In genomic region chr2:60551241-60552095, GRCh38 we compare ENCODE assay signal across 8 cellular contexts. TPM values are rescaled to one million over a fixed set of nuclear protein-coding genes. Genes with fewer than 3 reads are reported as not detected.
DNase-seq lines count a peak whose midpoint lies in the region; ATAC-seq and TF ChIP-seq lines count a peak whose summit lies in the region.

No MANE protein-coding gene starts in this region.

- H3K36me3 Mint-ChIP-seq in CD4-positive, CD25-positive, alpha-beta regulatory T cell = no peaks in the 10 kb centered on the region

- no peak for TF ChIP-seq POLR2A in ovary (IDR thresholded peaks at IDR 0.05)

- CTCF ChIA-PET in HEK293T (lab: Yijun Ruan, JAX) = interaction anchor here (1.6 to 1.7 kb wide), 2 partner anchors 9 to 15 kb away, joined by 5 to 9 read pairs; no protein-coding TSS in a partner anchor

- ATAC-seq in CD4-positive, CD25-positive, alpha-beta regulatory T cell (ENCODE audit: low read depth in 2 of 2) = no peak
- ATAC-seq in GM21447 (IDR thresholded peaks at IDR 0.05; ENCODE audit: unreplicated experiment) (no peak), GM21360 (IDR thresholded peaks at IDR 0.05; ENCODE audit: unreplicated experiment) (no peak)

- H3K36me3 ChIP-seq in CD4-positive, CD25-positive, alpha-beta regulatory T cell (ENCODE audit: control insufficient read depth, insufficient read depth, low read length) = no peaks in the 10 kb centered on the region
- no peaks in the 10 kb centered on the region for H3K36me3 ChIP-seq in ovary

- H3K27me3 Mint-ChIP-seq in CD4-positive, CD25-positive, alpha-beta regulatory T cell = peaks cover 72% of the 10 kb centered on the region

- H3K27me3 ChIP-seq in CD4-positive, CD25-positive, alpha-beta regulatory T cell (ENCODE audit: control insufficient read depth, insufficient read depth, low read length) = peaks cover 28% of the 10 kb centered on the region
- no peaks in the 10 kb centered on the region for H3K27me3 ChIP-seq in ovary

- no peak for DNase-seq in CD4-positive, CD25-positive, alpha-beta regulatory T cell
- DNase-seq in HEK293T (ENCODE audit: extremely low spot score) (peak; percentile 10), UCSD-AML1 (lab: John Stamatoyannopoulos, UW; ENCODE audit: unreplicated experiment) (peak; percentile 58), fibroblast of mammary gland (ENCODE audit: low read depth) (peak; percentile 18), ovary (peak in 4 of 5 donors; percentile 17 to 44 (median 40)), NCI-H1930 (lab: John Stamatoyannopoulos, UW) (no peak)

- WGBS in ovary, 3 donors = 5% methylated on average over 60 to 63 of the region's 63 CpGs

- H3K4me3 ChIP-seq in CD4-positive, CD25-positive, alpha-beta regulatory T cell (ENCODE audit: low read depth, low read length) = no peak overlapping the region
- H3K4me3 ChIP-seq in fibroblast of mammary gland (ENCODE audit: control insufficient read depth, low read depth, low read length) = no peak overlapping the region
- peak overlapping the region; percentile 50 for H3K4me3 ChIP-seq in ovary

- intact Hi-C loops in ovary (cut with DNase I) = no loop called here

- no peaks in the 10 kb centered on the region for H3K9me3 ChIP-seq in CD4-positive, CD25-positive, alpha-beta regulatory T cell (ENCODE audit: control insufficient read depth in 2 of 2, low read length in 2 of 2)
- H3K9me3 ChIP-seq in ovary = no peaks in the 10 kb centered on the region

- H3K4me1 Mint-ChIP-seq in CD4-positive, CD25-positive, alpha-beta regulatory T cell = peaks cover 11 to 54% (median 22%) of the 10 kb centered on the region in 4 donors

- peaks cover 72% of the 10 kb centered on the region for H3K4me1 ChIP-seq in CD4-positive, CD25-positive, alpha-beta regulatory T cell (ENCODE audit: control insufficient read depth, insufficient read depth, low read length, poor library complexity, severe bottlenecking)
- H3K4me1 ChIP-seq in ovary (ENCODE audit: insufficient read depth) = peaks cover 4% of the 10 kb centered on the region

- peaks cover 0 to 10% (median 0%) of the 10 kb centered on the region in 7 donors for H3K9me3 Mint-ChIP-seq in CD4-positive, CD25-positive, alpha-beta regulatory T cell

- H3K27ac ChIP-seq in CD4-positive, CD25-positive, alpha-beta regulatory T cell (ENCODE audit: insufficient read depth, low read length, poor library complexity, severe bottlenecking) = no peak overlapping the region
- H3K27ac ChIP-seq in ovary = no peak overlapping the region

- no peak for TF ChIP-seq CTCF in fibroblast of mammary gland (conservative IDR thresholded peaks at IDR 0.05; ENCODE audit: control insufficient read depth, insufficient read depth, low read depth, low read length)
- TF ChIP-seq CTCF in ovary (IDR thresholded peaks at IDR 0.05) = no peak

- no peak for TF ChIP-seq EP300 in ovary (IDR thresholded peaks at IDR 0.05)

- POLR2A ChIA-PET in HEK293T (lab: Yijun Ruan, JAX) = interaction anchor here (0.5 to 3.2 kb wide), 10 partner anchors 9 to 112 kb away, joined by 3 to 11 read pairs (median 4); no protein-coding TSS in a partner anchor

- peak overlapping the region; percentile 72 to 85 (median 82) for H3K4me3 Mint-ChIP-seq in CD4-positive, CD25-positive, alpha-beta regulatory T cell

- H3K27ac Mint-ChIP-seq in CD4-positive, CD25-positive, alpha-beta regulatory T cell = no peak overlapping the region

TF ChIP-seq in HEK293T, 16 proteins besides CTCF, POLR2A, EP300 and RAD21:
- TF ChIP-seq FOXA1 (IDR thresholded peaks at IDR 0.05) (no peak), FOXM1 (IDR thresholded peaks at IDR 0.05; ENCODE audit: borderline replicate concordance) (no peak), NFRKB (IDR thresholded peaks at IDR 0.05) (no peak), HDGF (IDR thresholded peaks at IDR 0.05; ENCODE audit: borderline replicate concordance) (no peak), BHLHE40 (IDR thresholded peaks at IDR 0.05; ENCODE audit: borderline replicate concordance) (no peak), L3MBTL2 (conservative IDR thresholded peaks at IDR 0.05) (peak; percentile 55; the same call in 1 of the 2 replicates)

RNA-seq across cellular contexts. Expression of gene BCL11A, which starts 2.0 kb away (rescaled TPM):
- 2.0 TPM for total RNA-seq in CD4-positive, CD25-positive, alpha-beta regulatory T cell
- polyA plus RNA-seq in CD4-positive, CD25-positive, alpha-beta regulatory T cell = under 1 TPM in 3 of 4 donors, not detected in 1; 0.17 to 0.42 (median 0.18) TPM
- total RNA-seq in ovary = 1 to 10 TPM in 6 of 7 donors, not detected in 1; 2.1 to 5.7 (median 3.6) TPM
- polyA plus RNA-seq in ovary = 1 to 10 TPM in 1 of 2 donors, under 1 TPM in 1; 0.81 to 2.5 TPM

Comparison
In these comparisons a context has a peak if more than half of its experiments do, and no peak if none do; other contexts are left out.
1. DNase-seq: peak in HEK293T (single experiment), UCSD-AML1 (single experiment), fibroblast of mammary gland (single experiment) and ovary (4 of 5); none in CD4-positive, CD25-positive, alpha-beta regulatory T cell (0 of 3) and NCI-H1930 (0 of 2).